In the genomic region with DNA sequence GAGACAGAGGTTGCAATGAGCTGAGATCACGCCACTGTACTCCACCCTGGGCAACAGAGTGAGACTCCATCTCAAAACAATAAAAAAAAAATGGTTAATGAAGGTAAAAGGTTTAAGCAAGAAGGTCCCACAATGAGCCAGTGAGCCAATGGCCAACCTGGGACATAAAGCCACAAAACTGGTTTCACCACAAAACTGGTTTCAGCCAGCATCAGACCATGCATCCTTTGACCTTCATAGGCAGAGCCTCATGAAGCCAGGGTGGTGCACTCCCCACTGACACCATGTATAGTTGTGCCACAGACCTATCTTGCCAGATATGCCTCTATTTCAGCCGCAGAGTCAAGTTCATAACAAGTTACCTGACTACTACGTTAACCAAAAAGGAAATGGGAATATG, we compare ENCODE assay signal across 20 cellular contexts. TPM values are rescaled to one million over a fixed set of nuclear protein-coding genes. Genes with fewer than 3 reads are reported as not detected.
DNase-seq lines count a peak whose midpoint lies in the region; ATAC-seq and TF ChIP-seq lines count a peak whose summit lies in the region.
"Had no signal": no experiment of that assay in that cellular context is flagged by ENCODE, and none has a peak within 500 bp of the region (broad histone marks: within the 10 kb centered on the region; RNA-seq: fewer than 3 reads in every experiment).

No MANE protein-coding gene starts in this region.

- H3K9ac ChIP-seq in PC-3 (ENCODE audit: low read length) = no peak overlapping the region
- H3K9ac ChIP-seq: GM23248 had no signal

- no peak overlapping the region for H2AFZ ChIP-seq in PC-3 (ENCODE audit: low read length)
- H2AFZ ChIP-seq: GM23248 had no signal

- DNase-seq in DMS53 (lab: John Stamatoyannopoulos, UW) (peak; percentile 50), PC-3 (peak; percentile 42), esophagus squamous epithelium (lab: John Stamatoyannopoulos, UW) (no peak), renal cortical epithelial cell (ENCODE audit: low read depth) (peak; percentile 26), A673 (ENCODE audit: low spot score) (no peak), RPMI8226 (no peak), HAP-1 (ENCODE audit: low spot score in 2 of 2) (no peak)
- DNase-seq: activated CD4-positive, alpha-beta T cell treated with anti-CD3 and anti-CD28 coated beads for 1 hour; CD8-positive, alpha-beta memory T cell; effector memory CD8-positive, alpha-beta T cell; glutamatergic neuron; GM23248; left cardiac atrium; mesendoderm; NCI-H1105 treated with DMSO at 0.1 percent for 48 hours; NCI-H2081; NCI-H446; stimulated activated naive B cell treated with anti-CD40 and anti-IgM and Interleukin-4, amounts not matched to agents 10 μg/mL and 1 μg/mL and 100 μg/mL, for 72 hours had no signal

- no peak overlapping the region for H3K4me3 ChIP-seq in PC-3 (ENCODE audit: low read length)
- H3K4me3 ChIP-seq in esophagus squamous epithelium = no peak overlapping the region
- H3K4me3 ChIP-seq in A673 (ENCODE audit: low read depth, low read length, poor library complexity, severe bottlenecking) = no peak overlapping the region
- no peak overlapping the region for H3K4me3 ChIP-seq in HAP-1
- H3K4me3 ChIP-seq: GM23248, thoracic aorta had no signal

- no peak for TF ChIP-seq POLR2A in esophagus squamous epithelium (IDR thresholded peaks at IDR 0.05)

- in situ Hi-C loops in HAP-1 (cut with MboI; ENCODE audit: low sequenced_read_pairs) = no loop called here

- H3K27ac ChIP-seq in PC-3 (ENCODE audit: low read length) (no peak overlapping the region; the same call in 1 of the 2 replicates), esophagus squamous epithelium (peak overlapping the region; percentile 15 to 69 (median 38)), A673 (ENCODE audit: low read depth, low read length, poor library complexity, severe bottlenecking) (no peak overlapping the region)
- H3K27ac ChIP-seq: GM23248, thoracic aorta had no signal

- intact Hi-C loops in PC-3 (cut with micrococcal nuclease) = no loop called here
- intact Hi-C loops in esophagus squamous epithelium (cut with DNase I) = no loop called here
- intact Hi-C loops in A673 (cut with micrococcal nuclease; ENCODE audit: unreplicated experiment) = no loop called here

- CTCF ChIA-PET in PC-3 (lab: Charles Lee) (no interaction called here), A673 (lab: Charles Lee) (no interaction called here)

- H3K9me2 ChIP-seq in PC-3 (replicated peaks; ENCODE audit: low read length) = no peaks in the 10 kb centered on the region

- TF ChIP-seq CTCF in PC-3 (conservative IDR thresholded peaks at IDR 0.05; ENCODE audit: low read depth, low read length) (no peak), esophagus squamous epithelium (IDR thresholded peaks at IDR 0.05) (no peak), A673 (conservative IDR thresholded peaks at IDR 0.05; ENCODE audit: low read depth, low read length) (no peak)

- H4K20me1 ChIP-seq in PC-3 (ENCODE audit: low read length) = no peaks in the 10 kb centered on the region

- WGBS in esophagus squamous epithelium, 2 donors = 88 to 97% methylated on average over 3 of the region's 3 CpGs

- H3K9me3 ChIP-seq in PC-3 (ENCODE audit: low read length) = no peaks in the 10 kb centered on the region
- H3K9me3 ChIP-seq in esophagus squamous epithelium = no peaks in the 10 kb centered on the region
- H3K9me3 ChIP-seq in A673 (ENCODE audit: low read depth, low read length, poor library complexity, severe bottlenecking) = no peaks in the 10 kb centered on the region
- H3K9me3 ChIP-seq in HAP-1 = no peaks in the 10 kb centered on the region; the same call in 1 of the 2 replicates
- H3K9me3 ChIP-seq: thoracic aorta had no signal

- BruUV-seq in PC-3 (replicated peaks; lab: Mats Ljungman, UMichigan) = no TSS peak
- BruUV-seq in A673 (replicated peaks; lab: Mats Ljungman, UMichigan) = no TSS peak

- H3K36me3 ChIP-seq in PC-3 (ENCODE audit: low read depth, low read length) (peaks cover 23% of the 10 kb centered on the region), esophagus squamous epithelium (peaks cover 18 to 98% (median 18%) of the 10 kb centered on the region in 3 donors), A673 (ENCODE audit: insufficient read depth, low read length, poor library complexity, severe bottlenecking) (no peaks in the 10 kb centered on the region), HAP-1 (replicated peaks) (peaks cover 43% of the 10 kb centered on the region)

- H3K4me1 ChIP-seq in PC-3 (ENCODE audit: insufficient read depth, low read length) = peaks cover 12% of the 10 kb centered on the region
- peaks cover 0 to 40% (median 0%) of the 10 kb centered on the region in 3 donors for H3K4me1 ChIP-seq in esophagus squamous epithelium
- no peaks in the 10 kb centered on the region for H3K4me1 ChIP-seq in A673 (ENCODE audit: insufficient read depth, low read length, poor library complexity, severe bottlenecking)
- H3K4me1 ChIP-seq in HAP-1 = no peaks in the 10 kb centered on the region

- H3K27me3 ChIP-seq in PC-3 (ENCODE audit: low read length) (no peaks in the 10 kb centered on the region), esophagus squamous epithelium (no peaks in the 10 kb centered on the region), A673 (replicated peaks; ENCODE audit: insufficient read depth, low read depth, low read length, poor library complexity) (no peaks in the 10 kb centered on the region), HAP-1 (ENCODE audit: low read depth) (no peaks in the 10 kb centered on the region)

- H3K4me2 ChIP-seq in PC-3 (ENCODE audit: low read length) = no peak overlapping the region

- POLR2A ChIA-PET in PC-3 (lab: Charles Lee; ENCODE audit: unreplicated experiment) = no interaction called here
- POLR2A ChIA-PET in A673 (lab: Charles Lee; ENCODE audit: low non-redundant PET) = no interaction called here

- H3K79me2 ChIP-seq in PC-3 (ENCODE audit: low read length) = no peaks in the 10 kb centered on the region

- no peak for ATAC-seq in PC-3
- ATAC-seq: effector memory CD8-positive, alpha-beta T cell; left cardiac atrium; natural killer cell treated with Interleukin-12 subunit alpha and Interleukin-12 subunit beta and Interleukin-15 and Interleukin-18, amount 100 ng/mL, for 72 hours had no signal

- no peaks in the 10 kb centered on the region for H3F3A ChIP-seq in PC-3 (ENCODE audit: low read length, unreplicated experiment)

RNA-seq across cellular contexts. Expression of gene SCAP, which starts 41.9 kb away (rescaled TPM):
- total RNA-seq in PC-3 (2014; rRNA removed) (84.7 and 95.6 TPM in 2 replicates), esophagus squamous epithelium (100 to 1,000 TPM in 1 of 4 donors, 10 to 100 TPM in 3; 68.7 to 108 (median 79.5) TPM), renal cortical epithelial cell (37.9 and 91.4 TPM in 2 replicates), A673 (2021) (43.4 and 48.2 TPM in 2 replicates)

RNA-seq across cellular contexts. Expression of gene PTPN23, which starts 53.0 kb away (rescaled TPM):
- total RNA-seq in PC-3 (2014; rRNA removed) = 22.3 and 28.7 TPM in 2 replicates
- 100 to 1,000 TPM in 1 of 4 donors, 10 to 100 TPM in 3; 10.5 to 134 (median 24.4) TPM for total RNA-seq in esophagus squamous epithelium
- 10.6 and 50.3 TPM in 2 replicates for total RNA-seq in renal cortical epithelial cell
- total RNA-seq in A673 (2021) = 24.0 and 26.6 TPM in 2 replicates

Comparison
In these comparisons a context has a peak if more than half of its experiments do, and no peak if none do; other contexts are left out.
1. DNase-seq: peak in DMS53 (single experiment), PC-3 (single experiment) and renal cortical epithelial cell (single experiment); none in esophagus squamous epithelium (single experiment), A673 (single experiment), RPMI8226 (single experiment) and HAP-1 (0 of 2).
2. H3K27ac ChIP-seq: peak in esophagus squamous epithelium (4 of 4); none in PC-3 (single experiment) and A673 (single experiment).